23 cellular contexts compared by ENCODE assay signal in genomic region chr3:162143181-162143580, GRCh38.
"Had no signal": no experiment of that assay in that cellular context is flagged by ENCODE, and none has a peak within 500 bp of the region (broad histone marks: within the 10 kb centered on the region; RNA-seq: fewer than 3 reads in every experiment).

No MANE protein-coding gene starts in this region.

- H3K4me1 ChIP-seq: ascending aorta, prostate gland, right atrium auricular region, suprapubic skin had no signal

- H3K36me3 ChIP-seq: ascending aorta, cardiac muscle cell, gastroesophageal sphincter, heart left ventricle, left ventricle myocardium inferior, prostate gland, right atrium auricular region, suprapubic skin, WERI-Rb-1 had no signal

- H3K9me3 ChIP-seq: ascending aorta, gastroesophageal sphincter, heart left ventricle, left ventricle myocardium inferior, prostate gland, right atrium auricular region, suprapubic skin had no signal

- H3K4me3 Mint-ChIP-seq: activated T-cell treated with anti-CD3 and anti-CD28 coated beads, Interleukin-2, amount 50 U/mL, for 72 hours; neural crest cell; stimulated activated naive CD8-positive, alpha-beta T cell treated with anti-CD3 and anti-CD28 coated beads, Interleukin-15, amount 100 ng/mL, for 72 hours; type B pancreatic cell had no signal

- H3K27me3 ChIP-seq: ascending aorta, cardiac muscle cell, dorsolateral prefrontal cortex, gastroesophageal sphincter, heart left ventricle, right atrium auricular region, suprapubic skin had no signal

- H3K4me3 ChIP-seq: ascending aorta, cardiac muscle cell, dorsolateral prefrontal cortex, gastroesophageal sphincter, heart left ventricle, left ventricle myocardium inferior, prostate gland, right atrium auricular region, skin epidermis, suprapubic skin had no signal

- ATAC-seq: activated T-cell treated with anti-CD3 and anti-CD28 coated beads, Interleukin-2, amount 50 U/mL, for 72 hours; gastroesophageal sphincter; heart left ventricle; stimulated activated naive CD8-positive, alpha-beta T cell treated with anti-CD3 and anti-CD28 coated beads, Interleukin-15, amount 100 ng/mL, for 72 hours had no signal

- H3K27ac Mint-ChIP-seq: activated T-cell treated with anti-CD3 and anti-CD28 coated beads, Interleukin-2, amount 50 U/mL, for 72 hours; stimulated activated naive CD8-positive, alpha-beta T cell treated with anti-CD3 and anti-CD28 coated beads, Interleukin-15, amount 100 ng/mL, for 72 hours; type B pancreatic cell had no signal

- H3K27ac ChIP-seq: ascending aorta, cardiac muscle cell, dorsolateral prefrontal cortex, gastroesophageal sphincter, heart left ventricle, left ventricle myocardium inferior, prostate gland, right atrium auricular region, skin epidermis, suprapubic skin, WERI-Rb-1 had no signal

- DNase-seq: activated CD4-positive, alpha-beta T cell treated with anti-CD3 and anti-CD28 coated beads for 1 hour; activated effector memory CD4-positive, alpha-beta T cell treated with anti-CD3 and anti-CD28 coated beads, Interleukin-2, amount 50 U/mL, for 16 hours; activated naive CD4-positive, alpha-beta T cell treated with anti-CD3 and anti-CD28 coated beads, Interleukin-2, amount 50 U/mL, for 16 hours; activated T-cell treated with anti-CD3 and anti-CD28 coated beads, Interleukin-2, amount 50 U/mL, for 72 hours; dorsolateral prefrontal cortex; heart left ventricle; kidney glomerular epithelial cell; left ventricle myocardium inferior; stimulated activated CD4-positive, alpha-beta T cell treated with anti-CD3 and anti-CD28 coated beads, Interleukin-15, amount 100 ng/mL, for 24 hours; stimulated activated CD4-positive, alpha-beta T cell treated with anti-CD3 and anti-CD28 coated beads, Interleukin-4, amount 100 ng/mL, for 1 hour; stimulated activated naive CD8-positive, alpha-beta T cell treated with anti-CD3 and anti-CD28 coated beads, Interleukin-15, amount 100 ng/mL, for 72 hours; SW 1271; T-helper 2 cell; WERI-Rb-1 had no signal

- H3K4me1 Mint-ChIP-seq: neural crest cell; stimulated activated naive CD8-positive, alpha-beta T cell treated with anti-CD3 and anti-CD28 coated beads, Interleukin-15, amount 100 ng/mL, for 72 hours had no signal

- H3K36me3 Mint-ChIP-seq: type B pancreatic cell had no signal

- H3K9me3 Mint-ChIP-seq: neural crest cell; stimulated activated naive CD8-positive, alpha-beta T cell treated with anti-CD3 and anti-CD28 coated beads, Interleukin-15, amount 100 ng/mL, for 72 hours; type B pancreatic cell had no signal

- H3K27me3 Mint-ChIP-seq: stimulated activated naive CD8-positive, alpha-beta T cell treated with anti-CD3 and anti-CD28 coated beads, Interleukin-15, amount 100 ng/mL, for 72 hours; type B pancreatic cell had no signal
